Comparison of ENCODE assay signal across 8 cellular contexts in genomic region chr11:62880803-62881578, GRCh38. TPM values are rescaled to one million over a fixed set of nuclear protein-coding genes. Genes with fewer than 3 reads are reported as not detected.
DNase-seq lines count a peak whose midpoint lies in the region; ATAC-seq and TF ChIP-seq lines count a peak whose summit lies in the region.

Gene SLC3A2, plus strand, starts transcription at chr11:62880896. Its CDS starts 128 bp downstream, at chr11:62881024.

- H3K27me3 ChIP-seq in DND-41 (ENCODE audit: insufficient read depth, low read length, poor library complexity) = no peaks in the 10 kb centered on the region

- H3K9ac ChIP-seq in DND-41 (ENCODE audit: low read depth, low read length) = peak within 1 kb of the TSS; percentile 87

- peaks cover 70% of the 10 kb centered on the region for H3K36me3 ChIP-seq in DND-41 (ENCODE audit: insufficient read depth, low read length)

- peaks cover 39% of the 10 kb centered on the region for H4K20me1 ChIP-seq in DND-41 (ENCODE audit: insufficient read depth, low read length)

- H3K27ac Mint-ChIP-seq in natural killer cell treated with Interleukin-12 subunit alpha and Interleukin-12 subunit beta and Interleukin-15 and Interleukin-18, amount 100 ng/mL, for 72 hours = peak within 1 kb of the TSS; percentile 95 to 96
- H3K27ac Mint-ChIP-seq in stimulated activated naive CD8-positive, alpha-beta T cell treated with anti-CD3 and anti-CD28 coated beads, Interleukin-15, Interleukin-2, amounts not matched to agents 100 ng/mL and 50 ng/mL, for 24 hours = peak within 1 kb of the TSS; percentile 100

- peak; percentile 84 for ATAC-seq in DND-41 (ENCODE audit: insufficient read depth, low read depth)
- ATAC-seq in GM21529 (IDR thresholded peaks at IDR 0.05; ENCODE audit: unreplicated experiment) = peak; percentile 75
- peak; percentile 90 to 91 for ATAC-seq in natural killer cell treated with Interleukin-12 subunit alpha and Interleukin-12 subunit beta and Interleukin-15 and Interleukin-18, amount 100 ng/mL, for 72 hours

- H3K27ac ChIP-seq in DND-41 (ENCODE audit: low read length) = peak within 1 kb of the TSS; percentile 95

- TF ChIP-seq CTCF in DND-41 (IDR thresholded peaks at IDR 0.05; ENCODE audit: borderline replicate concordance, extremely low read depth, low read length, poor library complexity, severe bottlenecking) (peak; percentile 86), fibroblast of mammary gland (conservative IDR thresholded peaks at IDR 0.05; ENCODE audit: control insufficient read depth, insufficient read depth, low read depth, low read length) (peak; percentile 27)

- peak within 1 kb of the TSS; percentile 98 for H3K4me3 Mint-ChIP-seq in natural killer cell treated with Interleukin-12 subunit alpha and Interleukin-12 subunit beta and Interleukin-15 and Interleukin-18, amount 100 ng/mL, for 72 hours
- H3K4me3 Mint-ChIP-seq in stimulated activated naive CD8-positive, alpha-beta T cell treated with anti-CD3 and anti-CD28 coated beads, Interleukin-15, Interleukin-2, amounts not matched to agents 100 ng/mL and 50 ng/mL, for 24 hours = peak within 1 kb of the TSS; percentile 100

- peak; percentile 91 for DNase-seq in DND-41
- peak; percentile 91 for DNase-seq in RKO (ENCODE audit: low spot score)
- DNase-seq in activated T-helper 1 cell treated with anti-CD3 and anti-CD28 coated beads, Interleukin-2, amount 50 U/mL, for 16 hours (ENCODE audit: low read depth in 1 of 2, low spot score in 1 of 2) = peak; percentile 73 to 81
- peak; percentile 84 for DNase-seq in fibroblast of mammary gland (ENCODE audit: low read depth)
- peak; percentile 88 for DNase-seq in natural killer cell treated with Interleukin-12 subunit alpha and Interleukin-12 subunit beta and Interleukin-15 and Interleukin-18, amount 100 ng/mL, for 72 hours (ENCODE audit: low spot score)

- H3K4me1 Mint-ChIP-seq in natural killer cell treated with Interleukin-12 subunit alpha and Interleukin-12 subunit beta and Interleukin-15 and Interleukin-18, amount 100 ng/mL, for 72 hours (ENCODE audit: low read depth in 2 of 2) = peaks cover 44 to 54% of the 10 kb centered on the region in 2 donors
- peaks cover 56% of the 10 kb centered on the region for H3K4me1 Mint-ChIP-seq in stimulated activated naive CD8-positive, alpha-beta T cell treated with anti-CD3 and anti-CD28 coated beads, Interleukin-15, Interleukin-2, amounts not matched to agents 100 ng/mL and 50 ng/mL, for 24 hours (ENCODE audit: low read depth)

- H2AFZ ChIP-seq in DND-41 (ENCODE audit: low read depth, low read length) = peak within 1 kb of the TSS; percentile 70

- H3K4me1 ChIP-seq in DND-41 (ENCODE audit: insufficient read depth, low read length) = peaks cover 56% of the 10 kb centered on the region

- no peaks in the 10 kb centered on the region for H3K27me3 Mint-ChIP-seq in natural killer cell treated with Interleukin-12 subunit alpha and Interleukin-12 subunit beta and Interleukin-15 and Interleukin-18, amount 100 ng/mL, for 72 hours
- H3K27me3 Mint-ChIP-seq in stimulated activated naive CD8-positive, alpha-beta T cell treated with anti-CD3 and anti-CD28 coated beads, Interleukin-15, Interleukin-2, amounts not matched to agents 100 ng/mL and 50 ng/mL, for 24 hours = no peaks in the 10 kb centered on the region

- no peaks in the 10 kb centered on the region for H3K9me3 ChIP-seq in DND-41 (ENCODE audit: insufficient read depth, low read length, severe bottlenecking)

- peak within 1 kb of the TSS; percentile 85 for H3K4me2 ChIP-seq in DND-41 (ENCODE audit: insufficient read depth, low read length)

- peaks cover 37% of the 10 kb centered on the region for H3K36me3 Mint-ChIP-seq in natural killer cell treated with Interleukin-12 subunit alpha and Interleukin-12 subunit beta and Interleukin-15 and Interleukin-18, amount 100 ng/mL, for 72 hours
- H3K36me3 Mint-ChIP-seq in stimulated activated naive CD8-positive, alpha-beta T cell treated with anti-CD3 and anti-CD28 coated beads, Interleukin-15, Interleukin-2, amounts not matched to agents 100 ng/mL and 50 ng/mL, for 24 hours (ENCODE audit: low read depth) = peaks cover 70% of the 10 kb centered on the region

- TF ChIP-seq RAD21 in Ishikawa (IDR thresholded peaks at IDR 0.05; ENCODE audit: low read depth) = peak; percentile 50; the same call in 1 of the 2 replicates

- 0 out of 2 replicates have a peak, but pooled peaks have one; percentile 19 for TF ChIP-seq EP300 in Ishikawa (IDR thresholded peaks at IDR 0.05; ENCODE audit: borderline replicate concordance)

- no peaks in the 10 kb centered on the region for H3K9me3 Mint-ChIP-seq in natural killer cell treated with Interleukin-12 subunit alpha and Interleukin-12 subunit beta and Interleukin-15 and Interleukin-18, amount 100 ng/mL, for 72 hours
- H3K9me3 Mint-ChIP-seq in stimulated activated naive CD8-positive, alpha-beta T cell treated with anti-CD3 and anti-CD28 coated beads, Interleukin-15, Interleukin-2, amounts not matched to agents 100 ng/mL and 50 ng/mL, for 24 hours = no peaks in the 10 kb centered on the region

- H3K79me2 ChIP-seq in DND-41 (ENCODE audit: insufficient read depth, low read length) = peaks cover 81% of the 10 kb centered on the region

- H3K4me3 ChIP-seq in DND-41 (ENCODE audit: low read depth in 1 of 2, low read length in 2 of 2) = peak within 1 kb of the TSS; percentile 83 to 92
- H3K4me3 ChIP-seq in fibroblast of mammary gland (ENCODE audit: control insufficient read depth, low read depth, low read length) = peak within 1 kb of the TSS; percentile 98

TF ChIP-seq in Ishikawa, 13 proteins besides CTCF, POLR2A, EP300 and RAD21:
- TF ChIP-seq MAX (IDR thresholded peaks at IDR 0.05) (peak; percentile 64), TEAD4 (IDR thresholded peaks at IDR 0.05) (peak; percentile 34), USF1 (IDR thresholded peaks at IDR 0.05) (no peak), REST (IDR thresholded peaks at IDR 0.05; ENCODE audit: low read depth) (no peak), TCF12 (IDR thresholded peaks at IDR 0.05; ENCODE audit: low read depth) (peak; percentile 30; the same call in 1 of the 2 replicates), CEBPB (IDR thresholded peaks at IDR 0.05) (no peak), YY1 (IDR thresholded peaks at IDR 0.05; ENCODE audit: low read depth) (no peak; the same call in none of the 2 replicates), ZBTB7A (IDR thresholded peaks at IDR 0.05; ENCODE audit: low read depth) (peak; percentile 58; the same call in 1 of the 2 replicates), NFIC (IDR thresholded peaks at IDR 0.05) (no peak; the same call in 1 of the 2 replicates), TAF1 (IDR thresholded peaks at IDR 0.05; ENCODE audit: low read depth) (peak; percentile 94), EGR1 (IDR thresholded peaks at IDR 0.05) (no peak), CREB1 (IDR thresholded peaks at IDR 0.05; ENCODE audit: low read depth) (peak; percentile 11; the same call in 1 of the 2 replicates), FOXM1 (IDR thresholded peaks at IDR 0.05; ENCODE audit: borderline replicate concordance, low read depth) (no peak)
TF ChIP-seq in Ishikawa: peak in this region for 6.

RNA-seq across cellular contexts. Expression of gene SLC3A2, which starts in this region (rescaled TPM):
- 100 to 1,000 TPM; 234 to 307 TPM for total RNA-seq in natural killer cell treated with Interleukin-12 subunit alpha and Interleukin-12 subunit beta and Interleukin-15 and Interleukin-18, amount 100 ng/mL, for 72 hours

Comparison
In these comparisons a context has a peak if more than half of its experiments do, and no peak if none do; other contexts are left out.
1. Peak in every context shown above with its lines: DNase-seq, ATAC-seq, H3K4me3 ChIP-seq and H3K27ac ChIP-seq.